In genomic region chr7:147937428-147937827, GRCh38 we compare ENCODE assay signal across 17 cellular contexts.
"Had no signal": no experiment of that assay in that cellular context is flagged by ENCODE, and none has a peak within 500 bp of the region (broad histone marks: within the 10 kb centered on the region; RNA-seq: fewer than 3 reads in every experiment).

No MANE protein-coding gene starts in this region.

- DNase-seq: activated CD4-positive, alpha-beta memory T cell treated with anti-CD3 and anti-CD28 coated beads, Interleukin-2, amount 10 ng/mL, durations not matched to agents 7 days and 5 days; activated naive CD4-positive, alpha-beta T cell treated with Interleukin-2 at 50 U/mL for 16 hours; activated naive CD8-positive, alpha-beta T cell treated with anti-CD3 and anti-CD28 coated beads, Interleukin-2, amount 50 U/mL, for 24 hours; activated T-cell treated with anti-CD3 and anti-CD28 coated beads, Interleukin-2, amount 50 U/mL, for 48 hours; caudate nucleus; effector CD4-positive, alpha-beta T cell; foreskin melanocyte; head of caudate nucleus; mammary epithelial cell; occipital lobe; sigmoid colon; stimulated activated CD4-positive, alpha-beta T cell treated with anti-CD3 and anti-CD28 coated beads, Interleukin-2, amount 100 ng/mL, for 24 hours; stimulated activated naive B cell treated with anti-CD40 and anti-IgM and Interleukin-4, amounts not matched to agents 10 μg/mL and 1 μg/mL and 100 μg/mL, for 72 hours; substantia nigra; trophoblast cell had no signal

- ATAC-seq: activated naive CD8-positive, alpha-beta T cell treated with anti-CD3 and anti-CD28 coated beads, Interleukin-2, amount 50 U/mL, for 24 hours; left lobe of liver; natural killer cell treated with Interleukin-12 subunit alpha and Interleukin-12 subunit beta and Interleukin-15 and Interleukin-18, amount 100 ng/mL, for 72 hours; stimulated activated naive B cell treated with anti-CD40 and anti-IgM and Interleukin-4, amounts not matched to agents 10 μg/mL and 1 μg/mL and 100 μg/mL, for 72 hours had no signal
